ENCODE assay signal across 1 cellular context in the genomic region with DNA sequence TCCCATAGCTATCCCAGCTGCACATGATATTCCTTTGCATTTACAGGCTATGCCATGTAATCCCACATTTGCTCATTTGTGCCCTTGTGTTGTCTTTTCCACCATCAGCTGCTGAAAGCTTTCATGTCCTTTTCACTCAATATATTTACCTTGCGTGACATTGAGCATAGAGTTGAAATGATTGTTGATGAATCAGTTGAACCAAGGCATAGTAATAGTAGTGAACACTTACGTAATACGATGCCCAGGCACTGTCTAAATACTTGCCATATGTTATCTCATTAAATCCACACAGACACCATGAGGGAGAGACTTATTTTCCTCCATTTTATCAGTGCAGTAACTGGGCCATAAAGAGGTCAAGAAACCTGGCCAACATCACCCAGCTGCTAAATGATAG.
TF ChIP-seq lines count a peak whose summit lies in the region.

No MANE protein-coding gene starts in this region.

TF ChIP-seq in HepG2, 621 proteins besides CTCF, POLR2A, EP300 and RAD21 (continued from another document):
- TF ChIP-seq, protein P1, sequence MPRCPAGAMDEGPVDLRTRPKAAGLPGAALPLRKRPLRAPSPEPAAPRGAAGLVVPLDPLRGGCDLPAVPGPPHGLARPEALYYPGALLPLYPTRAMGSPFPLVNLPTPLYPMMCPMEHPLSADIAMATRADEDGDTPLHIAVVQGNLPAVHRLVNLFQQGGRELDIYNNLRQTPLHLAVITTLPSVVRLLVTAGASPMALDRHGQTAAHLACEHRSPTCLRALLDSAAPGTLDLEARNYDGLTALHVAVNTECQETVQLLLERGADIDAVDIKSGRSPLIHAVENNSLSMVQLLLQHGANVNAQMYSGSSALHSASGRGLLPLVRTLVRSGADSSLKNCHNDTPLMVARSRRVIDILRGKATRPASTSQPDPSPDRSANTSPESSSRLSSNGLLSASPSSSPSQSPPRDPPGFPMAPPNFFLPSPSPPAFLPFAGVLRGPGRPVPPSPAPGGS (CRISPR knock-in tag; IDR thresholded peaks at IDR 0.05), result no peak
- TF ChIP-seq ERF (CRISPR knock-in tag; IDR thresholded peaks at IDR 0.05), result no peak
- peak; percentile 85 for TF ChIP-seq GATAD2A (CRISPR knock-in tag; IDR thresholded peaks at IDR 0.05)
- TF ChIP-seq NR1H2 (CRISPR knock-in tag; IDR thresholded peaks at IDR 0.05; ENCODE audit: borderline replicate concordance, low read depth), result no peak
- TF ChIP-seq ZNF883 (CRISPR knock-in tag; IDR thresholded peaks at IDR 0.05; ENCODE audit: not compliant biosample characterization), result no peak
- TF ChIP-seq SAP130 (CRISPR knock-in tag; IDR thresholded peaks at IDR 0.05; ENCODE audit: low read depth), result peak; percentile 43
- TF ChIP-seq MIXL1 (CRISPR knock-in tag; IDR thresholded peaks at IDR 0.05), result 0 out of 2 replicates have a peak, but pooled peaks have one; percentile 33
- TF ChIP-seq MAFF (IDR thresholded peaks at IDR 0.05; ENCODE audit: low read depth, low read length), result 0 out of 2 replicates have a peak, but pooled peaks have one; percentile 2
- no peak for TF ChIP-seq MEF2D (CRISPR knock-in tag; IDR thresholded peaks at IDR 0.05)
